ENCODE assay signal across 8 cellular contexts in the genomic region with DNA sequence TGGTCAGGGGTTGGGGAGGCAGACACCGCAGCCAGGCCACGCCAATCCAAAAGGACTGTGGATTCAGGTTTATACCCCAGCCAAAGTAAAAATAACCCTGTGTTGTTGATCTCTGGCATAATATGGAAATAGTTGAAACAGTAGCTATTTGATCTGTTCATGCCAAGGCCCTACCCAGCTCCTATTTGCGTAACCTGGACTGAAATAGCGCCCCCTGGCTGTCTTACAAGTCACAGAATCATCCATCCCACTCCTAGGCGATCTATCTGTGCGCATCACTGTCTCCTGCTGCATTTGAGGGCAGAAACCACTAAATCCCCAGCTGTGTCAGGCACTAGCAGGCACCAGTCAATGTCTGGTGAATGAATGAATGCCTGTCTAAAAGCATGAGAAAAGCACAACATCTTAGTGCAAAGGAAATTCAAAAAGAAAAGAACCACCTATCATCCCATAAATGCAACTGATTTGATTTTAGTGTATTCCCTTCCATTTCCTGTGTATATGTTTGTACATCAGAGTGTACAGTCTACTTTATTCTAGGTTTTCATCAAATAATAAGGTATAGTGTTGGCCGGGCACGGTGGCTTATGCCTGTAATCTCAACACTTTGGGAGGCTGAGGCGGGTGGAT.
DNase-seq lines count a peak whose midpoint lies in the region; ATAC-seq and TF ChIP-seq lines count a peak whose summit lies in the region.

No MANE protein-coding gene starts in this region.

- TF ChIP-seq POLR2A in esophagus muscularis mucosa (IDR thresholded peaks at IDR 0.05; ENCODE audit: low read depth): no peak
- TF ChIP-seq POLR2A in stomach (IDR thresholded peaks at IDR 0.05): no peak

- DNase-seq in NCI-H510A treated with DMSO at 0.1 percent for 48 hours (lab: John Stamatoyannopoulos, UW): peak; percentile 20
- DNase-seq in NCI-H510A (lab: John Stamatoyannopoulos, UW): no peak
- DNase-seq in NCI-H460 (ENCODE audit: extremely low read depth, low read depth): peak; percentile 40
- DNase-seq in activated CD8-positive, alpha-beta memory T cell treated with anti-CD3 and anti-CD28 coated beads for 48 hours (ENCODE audit: low read depth in 2 of 3, low spot score in 2 of 3): peak in 2 of 3 experiments; percentile 22 to 38
- DNase-seq in esophagus muscularis mucosa (ENCODE audit: extremely low spot score): no peak
- peak; percentile 41 for DNase-seq in naive B cell
- DNase-seq in stomach: peak; percentile 73

- no peak overlapping the region for H3K4me3 Mint-ChIP-seq in naive B cell

- no peaks in the 10 kb centered on the region for H3K36me3 Mint-ChIP-seq in naive B cell

- H3K27me3 Mint-ChIP-seq in naive B cell: peaks cover 8 to 13% (median 8%) of the 10 kb centered on the region in 3 donors

- TF ChIP-seq EP300 in esophagus muscularis mucosa (IDR thresholded peaks at IDR 0.05): no peak
- no peak for TF ChIP-seq EP300 in stomach (IDR thresholded peaks at IDR 0.05)

- H3K9me3 Mint-ChIP-seq in naive B cell: no peaks in the 10 kb centered on the region

- intact Hi-C loops in esophagus muscularis mucosa (cut with DNase I): loop anchor here (5.0 to 10.0 kb wide), 3 partner anchors 191 to 651 kb away; a partner anchor contains a TSS
- intact Hi-C loops in stomach (cut with DNase I; ENCODE audit: low total_unique reads): no loop called here

- H3K27me3 ChIP-seq in esophagus muscularis mucosa (no peaks in the 10 kb centered on the region), stomach (peaks cover 0 to 2% (median 0%) of the 10 kb centered on the region in 3 donors)

- no peak overlapping the region for H3K27ac Mint-ChIP-seq in naive B cell

- TF ChIP-seq CTCF in esophagus muscularis mucosa (IDR thresholded peaks at IDR 0.05) (peak; percentile 40 to 62 (median 51)), stomach (IDR thresholded peaks at IDR 0.05) (peak in 5 of 7 experiments; percentile 55 to 76 (median 61))

- H3K4me1 ChIP-seq in esophagus muscularis mucosa (peaks cover 19 to 39% (median 33%) of the 10 kb centered on the region in 4 donors), stomach (peaks cover 16 to 31% (median 22%) of the 10 kb centered on the region in 4 donors)

- H3K27ac ChIP-seq in esophagus muscularis mucosa (replicated peaks in 1 of 4) (no peak overlapping the region), stomach (no peak overlapping the region)

- H3K9me3 ChIP-seq in esophagus muscularis mucosa (no peaks in the 10 kb centered on the region), stomach (no peaks in the 10 kb centered on the region)

- H3K36me3 ChIP-seq in esophagus muscularis mucosa: no peaks in the 10 kb centered on the region
- no peaks in the 10 kb centered on the region for H3K36me3 ChIP-seq in stomach

- H3K4me1 Mint-ChIP-seq in naive B cell: peaks cover 0 to 5% (median 3%) of the 10 kb centered on the region in 3 donors

- 77% methylated on average over 9 of the region's 9 CpGs for WGBS in esophagus muscularis mucosa
- WGBS in stomach, 5 donors: 64 to 74% (median 66%) methylated on average over 9 of the region's 9 CpGs

- no peak overlapping the region for H3K4me3 ChIP-seq in esophagus muscularis mucosa
- no peak overlapping the region for H3K4me3 ChIP-seq in stomach

- ATAC-seq in naive B cell (ENCODE audit: low read depth in 2 of 2): peak; percentile 65 to 75
- no peak for ATAC-seq in HG03342 (IDR thresholded peaks at IDR 0.05; ENCODE audit: unreplicated experiment)

Comparison
In these comparisons a context has a peak if more than half of its experiments do, and no peak if none do; other contexts are left out.
1. DNase-seq: peak in NCI-H510A treated with DMSO at 0.1 percent for 48 hours (single experiment), NCI-H460 (single experiment), activated CD8-positive, alpha-beta memory T cell treated with anti-CD3 and anti-CD28 coated beads for 48 hours (2 of 3), naive B cell (single experiment) and stomach (single experiment); none in NCI-H510A (single experiment) and esophagus muscularis mucosa (single experiment).